In the genomic region with DNA sequence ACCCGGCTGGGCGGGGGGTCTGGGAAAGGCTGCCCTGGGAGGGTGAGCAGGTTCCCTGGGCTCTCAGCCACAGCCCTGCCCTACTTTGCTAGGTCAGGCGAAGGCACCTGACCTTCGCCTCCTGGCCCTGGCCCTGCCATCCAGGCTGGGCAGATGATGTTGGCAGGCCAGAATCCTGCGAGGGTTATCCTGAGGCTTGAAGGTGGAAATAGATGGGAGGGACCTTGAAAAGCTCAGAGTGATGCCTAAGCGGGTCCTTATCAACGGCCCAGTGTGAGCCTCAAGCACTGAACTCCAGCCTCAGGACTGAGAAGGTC, we compare ENCODE assay signal across 7 cellular contexts.
DNase-seq lines count a peak whose midpoint lies in the region; ATAC-seq, FAIRE-seq and TF ChIP-seq lines count a peak whose summit lies in the region.
"Not testable (repeated sequence)": the region's sequence is repeated elsewhere in the genome, so short reads cannot be mapped to it uniquely, and the experiment has no call there.

No MANE protein-coding gene starts in this region.

- not testable (repeated sequence) for H3K56ac ChIP-seq in IMR-90 (ENCODE audit: extremely low read depth, insufficient read depth, low read length)

- in situ Hi-C loops in IMR-90 (cut with MboI; ENCODE audit: low sequenced_read_pairs): not testable (repeated sequence)
- in situ Hi-C loops in K562 (cut with MboI): loop anchor here (10.0 kb wide), 1 partner anchor 51 kb away; no protein-coding TSS in a partner anchor

- intact Hi-C loops in IMR-90 (cut with micrococcal nuclease); K562 (cut with micrococcal nuclease); cardiac septum (cut with DNase I); left ventricle myocardium inferior (cut with micrococcal nuclease); kidney (cut with DNase I); right lobe of liver (cut with DNase I); posterior vena cava (cut with DNase I): not testable (repeated sequence)

- BruUV-seq in IMR-90 (replicated peaks; lab: Mats Ljungman, UMichigan); K562 (replicated peaks; lab: Mats Ljungman, UMichigan): not testable (repeated sequence)

- H2BK5ac ChIP-seq in IMR-90 (ENCODE audit: low read depth, low read length, poor library complexity, severe bottlenecking): not testable (repeated sequence)

- not testable (repeated sequence) for DNase-seq in IMR-90, left ventricle myocardium inferior
- DNase-seq in K562 (ENCODE audit: extremely low read depth in 1 of 4, low spot score in 3 of 4) (peak in 1 of 4 experiments; percentile 15), cardiac septum (ENCODE audit: low spot score) (peak; percentile 62), kidney (peak; percentile 43), right lobe of liver (peak; percentile 79 to 93 (median 93)), posterior vena cava (ENCODE audit: low spot score) (peak; percentile 46)

- CTCF ChIA-PET in IMR-90 (lab: Yijun Ruan, JAX); K562 (lab: Yijun Ruan, JAX; ENCODE audit: low intra/inter-chr PET ratio): not testable (repeated sequence)

- H4K20me1 ChIP-seq in IMR-90 (ENCODE audit: insufficient read depth, low read length); K562 (replicated peaks; ENCODE audit: control insufficient read depth, insufficient read depth, low read length): not testable (repeated sequence)

- not testable (repeated sequence) for TF ChIP-seq EP300 in K562 (IDR thresholded peaks at IDR 0.05; ENCODE audit: low read length)

- not testable (repeated sequence) for H2BK15ac ChIP-seq in IMR-90 (ENCODE audit: low read depth, low read length)

- H3K4me1 ChIP-seq in IMR-90 (ENCODE audit: control insufficient read depth, insufficient read depth, low read length); kidney (ENCODE audit: control insufficient read depth in 1 of 2, insufficient read depth in 1 of 2, low read depth in 1 of 2, low read length in 2 of 2): not testable (repeated sequence)
- H3K4me1 ChIP-seq in K562 (replicated peaks in 1 of 2; ENCODE audit: control insufficient read depth in 2 of 2, insufficient read depth in 2 of 2, low read length in 2 of 2): peaks cover 6 to 32% of the 10 kb centered on the region in 2 experiments; a peak in 4 of 5 replicates
- H3K4me1 ChIP-seq in left ventricle myocardium inferior: peaks cover 46% of the 10 kb centered on the region
- peaks cover 0 to 47% (median 18%) of the 10 kb centered on the region in 4 donors for H3K4me1 ChIP-seq in right lobe of liver

- not testable (repeated sequence) for H3K27me3 ChIP-seq in IMR-90 (ENCODE audit: control insufficient read depth, insufficient read depth, low read length); left ventricle myocardium inferior (ENCODE audit: low read depth); right lobe of liver
- H3K27me3 ChIP-seq in K562 (ENCODE audit: control insufficient read depth in 2 of 2, insufficient read depth in 2 of 2, low read length in 2 of 2): peaks cover 6 to 44% of the 10 kb centered on the region in 2 experiments; a peak in 3 of 5 replicates

- not testable (repeated sequence) for H3K27ac ChIP-seq in IMR-90 (ENCODE audit: insufficient read depth, low read length); K562 (ENCODE audit: extremely low read depth, low read depth, low read length); kidney (ENCODE audit: low read depth in 2 of 2, low read length in 2 of 2)
- peak overlapping the region; percentile 97 for H3K27ac ChIP-seq in left ventricle myocardium inferior (replicated peaks)
- peak overlapping the region; percentile 92 to 99 (median 92) for H3K27ac ChIP-seq in right lobe of liver

- POLR2A ChIA-PET in IMR-90 (lab: Charles Lee; ENCODE audit: unreplicated experiment); K562 (lab: Yijun Ruan, JAX): not testable (repeated sequence)

- not testable (repeated sequence) for H3K79me1 ChIP-seq in IMR-90 (ENCODE audit: low read depth in 1 of 2, low read length in 2 of 2)

- not testable (repeated sequence) for H3K9ac ChIP-seq in IMR-90 (ENCODE audit: low read depth, low read length); K562 (ENCODE audit: insufficient read depth in 1 of 2, low read depth in 2 of 2, low read length in 2 of 2); kidney (ENCODE audit: low read length in 2 of 2)

- not testable (repeated sequence) for H3K18ac ChIP-seq in IMR-90 (ENCODE audit: low read depth, low read length)

- H3K14ac ChIP-seq in IMR-90 (replicated peaks; ENCODE audit: low read depth, low read length): not testable (repeated sequence)

- not testable (repeated sequence) for H3K36me3 ChIP-seq in IMR-90 (ENCODE audit: control insufficient read depth, insufficient read depth, low read length); K562 (ENCODE audit: control insufficient read depth, insufficient read depth, low read length); left ventricle myocardium inferior; kidney (ENCODE audit: control insufficient read depth in 1 of 2, insufficient read depth in 2 of 2, low read length in 2 of 2); right lobe of liver

- not testable (repeated sequence) for H3K9me3 ChIP-seq in IMR-90 (ENCODE audit: control insufficient read depth, insufficient read depth, low read length); K562 (replicated peaks; ENCODE audit: control insufficient read depth, insufficient read depth, low read depth, low read length); kidney (ENCODE audit: control insufficient read depth in 1 of 2, low read length in 2 of 2); right lobe of liver
- H3K9me3 ChIP-seq in left ventricle myocardium inferior (replicated peaks): peaks cover 11% of the 10 kb centered on the region

- not testable (repeated sequence) for H3K4me3 ChIP-seq in IMR-90 (ENCODE audit: insufficient read depth, low read depth, low read length); K562; left ventricle myocardium inferior; kidney (ENCODE audit: low read length in 2 of 2); right lobe of liver

- H3K4me2 ChIP-seq in IMR-90 (ENCODE audit: low read depth, low read length); K562 (ENCODE audit: insufficient read depth, low read length): not testable (repeated sequence)

- not testable (repeated sequence) for H3K9me1 ChIP-seq in IMR-90 (ENCODE audit: insufficient read depth, low read length); K562 (ENCODE audit: control insufficient read depth, insufficient read depth, low read length)

- peak overlapping the region; percentile 24; the same call in 1 of the 2 replicates for H2AK5ac ChIP-seq in IMR-90 (ENCODE audit: low read depth, low read length)

- TF ChIP-seq POLR2A in IMR-90 (IDR thresholded peaks at IDR 0.05; ENCODE audit: low read depth, low read length); K562 (conservative IDR thresholded peaks at IDR 0.05); right lobe of liver (IDR thresholded peaks at IDR 0.05): not testable (repeated sequence)

- not testable (repeated sequence) for H2AFZ ChIP-seq in IMR-90 (replicated peaks; ENCODE audit: low read length, poor library complexity); K562 (ENCODE audit: low read depth, low read length)

- not testable (repeated sequence) for H3K23ac ChIP-seq in IMR-90 (ENCODE audit: low read depth, low read length)

- 82% methylated on average over 4 of the region's 7 CpGs; no CpG with 5 or more reads in 1 of the 2 experiments for WGBS in IMR-90 (ENCODE audit: extremely low coverage in 2 of 2, insufficient read length in 1 of 2), 2 experiments
- WGBS in K562 (ENCODE audit: insufficient coverage, low coverage, missing lambda C conversion rate): 23% methylated on average over 5 of the region's 7 CpGs
- 58% methylated on average over 2 of the region's 7 CpGs for WGBS in right lobe of liver (ENCODE audit: insufficient coverage, low coverage, low lambda C conversion rate, missing lambda C conversion rate)

- not testable (repeated sequence) for TF ChIP-seq CTCF in IMR-90 (conservative IDR thresholded peaks at IDR 0.05; ENCODE audit: low read depth, low read length); K562 (IDR thresholded peaks at IDR 0.05 in 2 of 3, conservative IDR thresholded peaks at IDR 0.05 in 1 of 3; ENCODE audit: insufficient read depth in 2 of 3, low read depth in 1 of 3, low read length in 3 of 3); left ventricle myocardium inferior (IDR thresholded peaks at IDR 0.05; ENCODE audit: borderline replicate concordance); kidney (IDR thresholded peaks at IDR 0.05; ENCODE audit: borderline replicate concordance, extremely low read depth, insufficient read depth); right lobe of liver (IDR thresholded peaks at IDR 0.05)

- not testable (repeated sequence) for H2BK20ac ChIP-seq in IMR-90 (ENCODE audit: low read depth, low read length)

- not testable (repeated sequence) for ATAC-seq in IMR-90 (ENCODE audit: low read depth); K562
- peak; percentile 31 to 56 (median 50) for ATAC-seq in right lobe of liver

- H4K91ac ChIP-seq in IMR-90 (ENCODE audit: insufficient read depth, low read depth, low read length): 0 out of 2 replicates have a peak overlapping the region, but pooled peaks have one; percentile 7

- not testable (repeated sequence) for H3K79me2 ChIP-seq in K562 (ENCODE audit: control insufficient read depth, insufficient read depth, low read length)

- not testable (repeated sequence) for H4K8ac ChIP-seq in IMR-90 (ENCODE audit: low read depth in 2 of 2, low read length in 2 of 2)

- H3K4ac ChIP-seq in IMR-90 (ENCODE audit: low read depth, low read length): not testable (repeated sequence)

- dilution Hi-C loops in IMR-90 (cut with HindIII; ENCODE audit: low sequenced_read_pairs, unreplicated experiment): not testable (repeated sequence)

- not testable (repeated sequence) for TF ChIP-seq RAD21 in IMR-90 (IDR thresholded peaks at IDR 0.05; ENCODE audit: low read length); K562 (CRISPR knock-in tag; conservative IDR thresholded peaks at IDR 0.05 in 1 of 2, IDR thresholded peaks at IDR 0.05 in 1 of 2)

- not testable (repeated sequence) for H2BK120ac ChIP-seq in IMR-90 (ENCODE audit: low read depth, low read length)

- H4K5ac ChIP-seq in IMR-90 (ENCODE audit: low read depth, low read length): peak overlapping the region; percentile 38; the same call in 1 of the 2 replicates

- not testable (repeated sequence) for H2AK9ac ChIP-seq in IMR-90 (replicated peaks; ENCODE audit: low read depth, low read length, poor library complexity)

- FAIRE-seq in K562 (lab: Jason Lieb, UNC): peak; percentile 76
- not testable (repeated sequence) for FAIRE-seq in kidney (lab: Jason Lieb, UNC)
